15 cellular contexts compared by ENCODE assay signal in genomic region chr13:42056146-42056545, GRCh38. TPM values are rescaled to one million over a fixed set of nuclear protein-coding genes. Genes with fewer than 3 reads are reported as not detected.
DNase-seq lines count a peak whose midpoint lies in the region; ATAC-seq lines count a peak whose summit lies in the region.
"Had no signal": no experiment of that assay in that cellular context is flagged by ENCODE, and none has a peak within 500 bp of the region (broad histone marks: within the 10 kb centered on the region; RNA-seq: fewer than 3 reads in every experiment).

No MANE protein-coding gene starts in this region.

- H3K27me3 ChIP-seq in MG63 (no peaks in the 10 kb centered on the region), stomach smooth muscle (ENCODE audit: control insufficient read depth in 1 of 2, insufficient read depth in 2 of 2, low read length in 2 of 2) (no peaks in the 10 kb centered on the region)

- DNase-seq in activated CD8-positive, alpha-beta memory T cell treated with anti-CD3 and anti-CD28 coated beads, Interleukin-2, amount 10 ng/mL, durations not matched to agents 7 days and 5 days, result no peak
- DNase-seq in activated CD8-positive, alpha-beta memory T cell treated with anti-CD3 and anti-CD28 coated beads for 24 hours, result no peak
- no peak for DNase-seq in MG63
- DNase-seq in activated naive CD8-positive, alpha-beta T cell treated with anti-CD3 and anti-CD28 coated beads for 36 hours, result no peak
- no peak for DNase-seq in NCI-H1105 treated with DMSO at 0.1 percent for 48 hours (lab: John Stamatoyannopoulos, UW)
- DNase-seq in NCI-H1092 treated with DMSO at 0.1 percent for 48 hours (lab: John Stamatoyannopoulos, UW), result no peak
- DNase-seq: C1 segment of cervical spinal cord, Caco-2, H7, NCI-H1436, NCI-H2029 treated with DMSO at 0.1 percent for 48 hours, NCI-H510A treated with DMSO at 0.1 percent for 48 hours, SIG-M5 had no signal

- peak overlapping the region in 1 of 2 donors; percentile 52 for H3K9ac ChIP-seq in stomach smooth muscle (ENCODE audit: low read length in 2 of 2)

- no peaks in the 10 kb centered on the region for H3K9me3 ChIP-seq in MG63
- peaks cover 0 to 3% of the 10 kb centered on the region in 2 donors for H3K9me3 ChIP-seq in stomach smooth muscle (ENCODE audit: control insufficient read depth in 2 of 2, low read length in 2 of 2)
- H3K9me3 ChIP-seq: Caco-2 had no signal

- no peak for ATAC-seq in activated CD8-positive, alpha-beta memory T cell treated with anti-CD3 and anti-CD28 coated beads, Interleukin-2, amount 10 ng/mL, durations not matched to agents 7 days and 5 days
- no peak for ATAC-seq in GM19467 (IDR thresholded peaks at IDR 0.05; ENCODE audit: unreplicated experiment)

- H3K36me3 ChIP-seq in MG63 (peaks cover 7% of the 10 kb centered on the region), stomach smooth muscle (ENCODE audit: control insufficient read depth in 2 of 2, insufficient read depth in 2 of 2, low read length in 2 of 2) (peaks cover 2 to 3% of the 10 kb centered on the region in 2 donors)

- peak overlapping the region; percentile 48 for H3K27ac Mint-ChIP-seq in activated CD8-positive, alpha-beta memory T cell treated with anti-CD3 and anti-CD28 coated beads, Interleukin-2, amount 10 ng/mL, durations not matched to agents 7 days and 5 days
- peak overlapping the region; percentile 74 for H3K27ac Mint-ChIP-seq in activated naive CD8-positive, alpha-beta T cell treated with anti-CD3 and anti-CD28 coated beads for 36 hours

- H3K4me1 ChIP-seq in stomach smooth muscle (ENCODE audit: control insufficient read depth, insufficient read depth, low read length), result peaks cover 4% of the 10 kb centered on the region
- H3K4me1 ChIP-seq: Caco-2 had no signal

- H3K4me1 Mint-ChIP-seq in activated CD8-positive, alpha-beta memory T cell treated with anti-CD3 and anti-CD28 coated beads, Interleukin-2, amount 10 ng/mL, durations not matched to agents 7 days and 5 days, result peaks cover 27% of the 10 kb centered on the region
- peaks cover 38% of the 10 kb centered on the region for H3K4me1 Mint-ChIP-seq in activated naive CD8-positive, alpha-beta T cell treated with anti-CD3 and anti-CD28 coated beads for 36 hours

- no peak overlapping the region for H3K4me3 Mint-ChIP-seq in activated CD8-positive, alpha-beta memory T cell treated with anti-CD3 and anti-CD28 coated beads, Interleukin-2, amount 10 ng/mL, durations not matched to agents 7 days and 5 days
- H3K4me3 Mint-ChIP-seq in activated naive CD8-positive, alpha-beta T cell treated with anti-CD3 and anti-CD28 coated beads for 36 hours, result no peak overlapping the region

- H3K27ac ChIP-seq in stomach smooth muscle (ENCODE audit: low read length), result peak overlapping the region; percentile 18

- H3K9me3 Mint-ChIP-seq in activated CD8-positive, alpha-beta memory T cell treated with anti-CD3 and anti-CD28 coated beads, Interleukin-2, amount 10 ng/mL, durations not matched to agents 7 days and 5 days (ENCODE audit: low read depth), result no peaks in the 10 kb centered on the region
- peaks cover 7% of the 10 kb centered on the region for H3K9me3 Mint-ChIP-seq in activated naive CD8-positive, alpha-beta T cell treated with anti-CD3 and anti-CD28 coated beads for 36 hours

- peak overlapping the region; percentile 34 for H3K4me3 ChIP-seq in MG63
- peak overlapping the region; percentile 54 to 62 for H3K4me3 ChIP-seq in stomach smooth muscle (ENCODE audit: low read length in 2 of 2)

- H3K27me3 Mint-ChIP-seq in activated CD8-positive, alpha-beta memory T cell treated with anti-CD3 and anti-CD28 coated beads, Interleukin-2, amount 10 ng/mL, durations not matched to agents 7 days and 5 days, result no peaks in the 10 kb centered on the region
- H3K27me3 Mint-ChIP-seq in activated naive CD8-positive, alpha-beta T cell treated with anti-CD3 and anti-CD28 coated beads for 36 hours, result no peaks in the 10 kb centered on the region

- peaks cover 33% of the 10 kb centered on the region for H3K36me3 Mint-ChIP-seq in activated CD8-positive, alpha-beta memory T cell treated with anti-CD3 and anti-CD28 coated beads, Interleukin-2, amount 10 ng/mL, durations not matched to agents 7 days and 5 days
- peaks cover 47% of the 10 kb centered on the region for H3K36me3 Mint-ChIP-seq in activated naive CD8-positive, alpha-beta T cell treated with anti-CD3 and anti-CD28 coated beads for 36 hours

- CTCF ChIA-PET in activated CD8-positive, alpha-beta memory T cell treated with anti-CD3 and anti-CD28 coated beads, Interleukin-2, amount 10 ng/mL, durations not matched to agents 7 days and 5 days (lab: Charles Lee), result no interaction called here

RNA-seq across cellular contexts. Expression of gene DGKH, which starts 7.7 kb away (rescaled TPM):
- total RNA-seq in activated CD8-positive, alpha-beta memory T cell treated with anti-CD3 and anti-CD28 coated beads, Interleukin-2, amount 10 ng/mL, durations not matched to agents 7 days and 5 days, result 10 to 100 TPM; 20.0 to 24.7 TPM
- 1.4 and 3.7 TPM in 2 replicates for total RNA-seq in MG63 (2014; rRNA removed; shearing (Covaris generic); ENCODE audit: low replicate concordance)
- total RNA-seq in activated naive CD8-positive, alpha-beta T cell treated with anti-CD3 and anti-CD28 coated beads for 36 hours, result 10 to 100 TPM; 11.7 to 12.2 TPM
